9 cellular contexts compared by ENCODE assay signal in genomic region chr1:43285269-43285986, GRCh38. TPM values are rescaled to one million over a fixed set of nuclear protein-coding genes. Genes with fewer than 3 reads are reported as not detected.
DNase-seq lines count a peak whose midpoint lies in the region; ATAC-seq and TF ChIP-seq lines count a peak whose summit lies in the region.
"Had no signal": no experiment of that assay in that cellular context is flagged by ENCODE, and none has a peak within 500 bp of the region (broad histone marks: within the 10 kb centered on the region; RNA-seq: fewer than 3 reads in every experiment).

C1orf210 (minus strand) TSS chr1:43285581; CDS start chr1:43283270, 2,311 bp downstream.

- peak; percentile 97 for DNase-seq in Calu3
- DNase-seq in NCI-H187 treated with DMSO at 0.1 percent for 48 hours (lab: John Stamatoyannopoulos, UW): peak; percentile 36
- DNase-seq in NAMALWA (ENCODE audit: low spot score): no peak
- DNase-seq in activated effector memory CD4-positive, alpha-beta T cell treated with anti-CD3 and anti-CD28 coated beads, Interleukin-2, amount 50 U/mL, for 16 hours: no peak
- no peak for DNase-seq in NK-92 treated with Interleukin-12 subunit alpha and Interleukin-12 subunit beta, amount 100 ng/mL, for 24 hours (lab: John Stamatoyannopoulos, UW)

- H3K27ac Mint-ChIP-seq in Calu3 (ENCODE audit: unreplicated experiment): peak within 1 kb of the TSS; percentile 43
- H3K27ac Mint-ChIP-seq in dendritic cell treated with granulocyte-macrophage colony-stimulating factor and Interleukin-4, amounts not matched to agents 40 ng/mL and 50 ng/mL, for 4 days: peak within 1 kb of the TSS; percentile 0

- peak within 1 kb of the TSS; percentile 83 to 92 for H3K4me3 ChIP-seq in mucosa of rectum (ENCODE audit: low read length in 2 of 2)

- peak; percentile 67 for TF ChIP-seq CTCF in Calu3 (IDR thresholded peaks at IDR 0.05; ENCODE audit: unreplicated experiment)

- H3K9me3 Mint-ChIP-seq in Calu3 (ENCODE audit: low read depth, unreplicated experiment): no peaks in the 10 kb centered on the region
- H3K9me3 Mint-ChIP-seq in dendritic cell treated with granulocyte-macrophage colony-stimulating factor and Interleukin-4, amounts not matched to agents 40 ng/mL and 50 ng/mL, for 4 days: no peaks in the 10 kb centered on the region

- no peak for ATAC-seq in HG03521 (IDR thresholded peaks at IDR 0.05; ENCODE audit: unreplicated experiment)

- peak within 1 kb of the TSS; percentile 92 to 98 for H3K9ac ChIP-seq in mucosa of rectum (ENCODE audit: low read depth in 1 of 2, low read length in 2 of 2)

- intact Hi-C loops in Calu3 (cut with micrococcal nuclease; ENCODE audit: unreplicated experiment): loop anchor here (2.0 kb wide), 1 partner anchor 15 kb away; no protein-coding TSS in a partner anchor
- intact Hi-C loops in dendritic cell treated with granulocyte-macrophage colony-stimulating factor and Interleukin-4, amounts not matched to agents 40 ng/mL and 50 ng/mL, for 4 days (cut with micrococcal nuclease): no loop called here

- H3K27me3 Mint-ChIP-seq in Calu3 (ENCODE audit: unreplicated experiment): no peaks in the 10 kb centered on the region
- peaks cover 4% of the 10 kb centered on the region for H3K27me3 Mint-ChIP-seq in dendritic cell treated with granulocyte-macrophage colony-stimulating factor and Interleukin-4, amounts not matched to agents 40 ng/mL and 50 ng/mL, for 4 days

- H3K36me3 Mint-ChIP-seq in Calu3 (ENCODE audit: insufficient read depth, unreplicated experiment): peaks cover 32% of the 10 kb centered on the region
- H3K36me3 Mint-ChIP-seq in dendritic cell treated with granulocyte-macrophage colony-stimulating factor and Interleukin-4, amounts not matched to agents 40 ng/mL and 50 ng/mL, for 4 days (ENCODE audit: low read depth): no peaks in the 10 kb centered on the region

- peak within 1 kb of the TSS; percentile 83 for H3K4me3 Mint-ChIP-seq in Calu3 (ENCODE audit: low read depth, unreplicated experiment)
- no peak within 1 kb of the TSS for H3K4me3 Mint-ChIP-seq in dendritic cell treated with granulocyte-macrophage colony-stimulating factor and Interleukin-4, amounts not matched to agents 40 ng/mL and 50 ng/mL, for 4 days

- no peaks in the 10 kb centered on the region for H3K9me3 ChIP-seq in mucosa of rectum (ENCODE audit: control insufficient read depth in 2 of 2, low read length in 2 of 2)

- H3K4me1 Mint-ChIP-seq in Calu3 (ENCODE audit: low read depth, unreplicated experiment): peaks cover 28% of the 10 kb centered on the region
- H3K4me1 Mint-ChIP-seq in dendritic cell treated with granulocyte-macrophage colony-stimulating factor and Interleukin-4, amounts not matched to agents 40 ng/mL and 50 ng/mL, for 4 days (ENCODE audit: low read depth): peaks cover 12% of the 10 kb centered on the region

- H3K27ac ChIP-seq in mucosa of rectum (ENCODE audit: low read depth in 2 of 2, low read length in 2 of 2): peak within 1 kb of the TSS; percentile 92 to 98

- peaks cover 0 to 7% of the 10 kb centered on the region in 2 donors for H3K36me3 ChIP-seq in mucosa of rectum (ENCODE audit: control insufficient read depth in 2 of 2, insufficient read depth in 2 of 2, low read length in 2 of 2)

- no peaks in the 10 kb centered on the region for H3K27me3 ChIP-seq in mucosa of rectum (ENCODE audit: control insufficient read depth in 2 of 2, insufficient read depth in 2 of 2, low read length in 2 of 2)

- peaks cover 11 to 29% of the 10 kb centered on the region in 2 donors for H3K4me1 ChIP-seq in mucosa of rectum (ENCODE audit: control insufficient read depth in 2 of 2, insufficient read depth in 2 of 2, low read length in 2 of 2)

- CTCF ChIA-PET in Calu3 (lab: Charles Lee): interaction anchor here (0.7 to 1.9 kb wide), 15 partner anchors 9 to 265 kb away, joined by 3 to 14 read pairs (median 4); partner anchors contain the start of genes CDC20, ELOVL1 and TMEM125

- BruUV-seq in Calu3 (replicated peaks; lab: Mats Ljungman, UMichigan): no TSS peak

RNA-seq across cellular contexts. Expression of gene C1orf210, which starts in this region (rescaled TPM):
- total RNA-seq in Calu3 (2022): 16.8 and 19.9 TPM in 2 replicates
- total RNA-seq: SK-MEL-5 had no signal

Comparison
In these comparisons a context has a peak if more than half of its experiments do, and no peak if none do; other contexts are left out.
1. DNase-seq: peak in Calu3 (single experiment) and NCI-H187 treated with DMSO at 0.1 percent for 48 hours (single experiment); none in NAMALWA (single experiment), activated effector memory CD4-positive, alpha-beta T cell treated with anti-CD3 and anti-CD28 coated beads, Interleukin-2, amount 50 U/mL, for 16 hours (single experiment) and NK-92 treated with Interleukin-12 subunit alpha and Interleukin-12 subunit beta, amount 100 ng/mL, for 24 hours (single experiment).